8 cellular contexts compared by ENCODE assay signal in the genomic region with DNA sequence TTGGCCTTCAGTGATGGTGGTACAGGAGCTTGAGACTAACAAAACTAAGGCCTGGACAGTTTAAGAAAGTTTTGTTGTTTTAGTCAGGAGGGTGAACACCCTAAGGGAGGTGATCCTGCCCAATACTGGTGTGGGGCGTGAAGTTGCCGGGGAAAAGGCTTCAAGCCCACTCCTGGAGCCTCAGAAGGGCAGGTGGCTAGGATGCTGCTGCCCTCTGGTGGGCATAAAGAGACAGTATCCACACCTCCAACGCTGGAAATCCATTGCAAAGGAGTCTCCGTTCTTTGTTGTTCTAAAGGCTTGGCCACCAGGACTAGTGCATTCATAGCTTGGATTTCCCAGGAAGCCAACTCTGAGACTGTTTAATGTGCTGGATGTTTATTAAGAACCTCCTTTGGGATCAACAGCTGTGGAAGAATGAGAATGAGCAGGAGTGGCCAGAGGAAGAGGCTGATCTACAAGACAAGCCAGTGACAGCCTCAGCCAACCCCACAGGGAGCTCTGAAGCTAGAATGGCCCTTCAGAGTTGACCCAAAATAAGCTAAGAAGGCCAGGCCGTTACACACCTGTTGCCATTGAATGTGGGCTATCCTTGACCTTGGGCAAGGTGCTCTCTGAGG. TPM values are rescaled to one million over a fixed set of nuclear protein-coding genes. Genes with fewer than 3 reads are reported as not detected.
DNase-seq lines count a peak whose midpoint lies in the region; ATAC-seq lines count a peak whose summit lies in the region.

No MANE protein-coding gene starts in this region.

- no peaks in the 10 kb centered on the region for H3K9me3 ChIP-seq in trophoblast cell (ENCODE audit: insufficient read depth, low read depth, low read length)

- H2AK5ac ChIP-seq in trophoblast cell (ENCODE audit: low read length) = no peak overlapping the region

- H2AFZ ChIP-seq in trophoblast cell (ENCODE audit: insufficient read depth, low read length, poor library complexity) = no peak overlapping the region

- ATAC-seq in GM21619 (IDR thresholded peaks at IDR 0.05; ENCODE audit: unreplicated experiment) = no peak

- peak; percentile 73 for DNase-seq in EH (ENCODE audit: low read depth)
- peak; percentile 65 for DNase-seq in LoVo (ENCODE audit: low spot score)
- DNase-seq in RKO (ENCODE audit: low spot score) = peak; percentile 61
- DNase-seq in activated gamma-delta T cell treated with anti-CD3 and anti-CD28 coated beads, Interleukin-2, amount 50 U/mL, for 16 hours (ENCODE audit: low read depth) = peak; percentile 26
- peak; percentile 74 for DNase-seq in globus pallidus (ENCODE audit: low spot score)
- DNase-seq in trophoblast cell = peak; percentile 30 to 72
- no peak for DNase-seq in GF-D8 (lab: John Stamatoyannopoulos, UW)

- H3K23ac ChIP-seq in trophoblast cell (ENCODE audit: low read length) = peak overlapping the region; percentile 42

- H2BK5ac ChIP-seq in trophoblast cell (ENCODE audit: low read depth, low read length, poor library complexity) = no peak overlapping the region

- no peaks in the 10 kb centered on the region for H3K79me2 ChIP-seq in trophoblast cell (ENCODE audit: control insufficient read depth, insufficient read depth, low read length, poor library complexity)

- no peak overlapping the region for H2BK120ac ChIP-seq in trophoblast cell (ENCODE audit: insufficient read depth, low read length, poor library complexity)

- no peak overlapping the region for H3K4ac ChIP-seq in trophoblast cell (ENCODE audit: low read depth, low read length)

- H3K27ac ChIP-seq in trophoblast cell (ENCODE audit: low read depth, low read length) = no peak overlapping the region

- H3K36me3 ChIP-seq in trophoblast cell (ENCODE audit: control insufficient read depth in 1 of 2, insufficient read depth in 2 of 2, low read length in 2 of 2) = no peaks in the 10 kb centered on the region

- H4K12ac ChIP-seq in trophoblast cell (ENCODE audit: low read depth, low read length) = no peak overlapping the region

- no CpG with 5 or more reads among the region's 5 CpGs for WGBS in trophoblast cell (ENCODE audit: extremely low coverage, insufficient coverage, insufficient read length)

- H4K8ac ChIP-seq in trophoblast cell (ENCODE audit: low read depth, low read length) = no peak overlapping the region

- no peak overlapping the region for H3K4me3 ChIP-seq in trophoblast cell (ENCODE audit: low read depth, low read length)

- H3K27me3 ChIP-seq in trophoblast cell (ENCODE audit: insufficient read depth, low read length) = no peaks in the 10 kb centered on the region

- no peak overlapping the region for H2BK12ac ChIP-seq in trophoblast cell (ENCODE audit: low read length)

- H3K79me1 ChIP-seq in trophoblast cell (ENCODE audit: low read length) = no peaks in the 10 kb centered on the region

- no peak overlapping the region for H3K9ac ChIP-seq in trophoblast cell (ENCODE audit: low read length)

- no peak overlapping the region for H3K18ac ChIP-seq in trophoblast cell (ENCODE audit: low read length)

- no peak overlapping the region for H3K4me2 ChIP-seq in trophoblast cell (ENCODE audit: low read length)

- H4K91ac ChIP-seq in trophoblast cell (ENCODE audit: low read depth, low read length) = no peak overlapping the region

- no peak overlapping the region for H3K14ac ChIP-seq in trophoblast cell (ENCODE audit: low read length)

- no peaks in the 10 kb centered on the region for H3K4me1 ChIP-seq in trophoblast cell (ENCODE audit: control insufficient read depth in 1 of 2, insufficient read depth in 2 of 2, low read length in 2 of 2)

RNA-seq across cellular contexts. Expression of a gene that starts 8.2 kb away (rescaled TPM):
- 2.5 and 2.8 TPM in 2 replicates for polyA plus RNA-seq in trophoblast cell (2013)

RNA-seq across cellular contexts. Expression of a gene that starts 42.9 kb away (rescaled TPM):
- polyA plus RNA-seq in trophoblast cell (2013) = 15.5 and 15.7 TPM in 2 replicates
